ENCODE assay signal across 28 cellular contexts in the genomic region with DNA sequence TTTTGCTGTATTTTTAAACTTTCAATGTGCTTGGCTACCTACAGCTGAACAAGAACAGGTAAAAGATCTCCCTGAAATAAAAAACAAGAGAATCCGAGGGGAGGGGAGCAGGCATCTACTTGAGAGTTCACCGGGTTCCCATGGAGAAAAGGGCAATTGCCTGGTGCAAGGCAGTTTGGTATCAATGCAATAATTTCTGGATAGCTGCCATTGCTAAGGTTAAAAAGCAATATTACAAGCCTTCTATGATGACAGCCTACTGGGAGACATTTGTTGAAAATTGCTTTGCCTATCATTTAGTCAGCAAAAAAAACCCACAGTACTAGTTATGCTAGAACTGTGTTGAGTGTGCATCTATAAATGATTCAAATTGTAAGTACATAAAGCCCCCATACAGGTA.
"Had no signal": no experiment of that assay in that cellular context is flagged by ENCODE, and none has a peak within 500 bp of the region (broad histone marks: within the 10 kb centered on the region; RNA-seq: fewer than 3 reads in every experiment).

No MANE protein-coding gene starts in this region.

- DNase-seq: activated CD4-positive, alpha-beta T cell treated with anti-CD3 and anti-CD28 coated beads, Interleukin-2, amount 10 ng/mL, durations not matched to agents 24 days and 14 days; activated CD4-positive, alpha-beta T cell treated with anti-CD3 and anti-CD28 coated beads, Interleukin-2, amount 50 U/mL, for 4 hours; activated CD8-positive, alpha-beta T cell treated with anti-CD3 and anti-CD28 coated beads for 36 hours; activated effector memory CD4-positive, alpha-beta T cell treated with anti-CD3 and anti-CD28 coated beads, Interleukin-2, amount 50 U/mL, for 16 hours; activated naive CD4-positive, alpha-beta T cell; activated naive CD4-positive, alpha-beta T cell treated with anti-CD3 and anti-CD28 coated beads, Interleukin-2, amount 50 U/mL, for 16 hours; activated naive CD8-positive, alpha-beta T cell treated with anti-CD3 and anti-CD28 coated beads for 36 hours; activated T-cell treated with anti-CD3 and anti-CD28 coated beads, Interleukin-2, amount 50 U/mL, for 1 hour; activated T-cell treated with anti-CD3 and anti-CD28 coated beads, Interleukin-2, amount 50 U/mL, for 72 hours; amniotic stem cell; aorta; brain microvascular endothelial cell; central memory CD4-positive, alpha-beta T cell; Kasumi-1; KG1; MM.1S; NCI-H1105; NCI-H1417 treated with DMSO at 0.1 percent for 48 hours; NCI-H187 treated with DMSO at 0.1 percent for 48 hours; NCI-H2081; NCI-H446; NCI-H526 treated with DMSO at 0.1 percent for 48 hours; NCI-H82; Right ventricle myocardium superior; SW 1271 had no signal

- H3K27me3 Mint-ChIP-seq: activated CD4-positive, alpha-beta T cell treated with anti-CD3 and anti-CD28 coated beads, Interleukin-2, amount 10 ng/mL, durations not matched to agents 24 days and 14 days; activated CD8-positive, alpha-beta T cell treated with anti-CD3 and anti-CD28 coated beads for 36 hours; activated naive CD8-positive, alpha-beta T cell treated with anti-CD3 and anti-CD28 coated beads for 36 hours; activated T-helper 17 cell treated with anti-CD3 and anti-CD28 coated beads, Interleukin-2, amount 50 U/mL, for 72 hours had no signal

- H3K4me3 Mint-ChIP-seq: activated CD4-positive, alpha-beta T cell treated with anti-CD3 and anti-CD28 coated beads, Interleukin-2, amount 10 ng/mL, durations not matched to agents 24 days and 14 days; activated CD8-positive, alpha-beta T cell treated with anti-CD3 and anti-CD28 coated beads for 36 hours; activated naive CD8-positive, alpha-beta T cell treated with anti-CD3 and anti-CD28 coated beads for 36 hours; activated T-cell treated with anti-CD3 and anti-CD28 coated beads, Interleukin-2, amount 50 U/mL, for 72 hours; activated T-helper 17 cell treated with anti-CD3 and anti-CD28 coated beads, Interleukin-2, amount 50 U/mL, for 72 hours had no signal

- FAIRE-seq: colon, TTC549 had no signal

- H3K9me3 Mint-ChIP-seq: activated CD4-positive, alpha-beta T cell treated with anti-CD3 and anti-CD28 coated beads, Interleukin-2, amount 10 ng/mL, durations not matched to agents 24 days and 14 days had no signal

- H3K36me3 ChIP-seq: brain microvascular endothelial cell had no signal

- H3K4me1 Mint-ChIP-seq: activated CD4-positive, alpha-beta T cell treated with anti-CD3 and anti-CD28 coated beads, Interleukin-2, amount 10 ng/mL, durations not matched to agents 24 days and 14 days; activated naive CD8-positive, alpha-beta T cell treated with anti-CD3 and anti-CD28 coated beads for 36 hours; activated T-helper 17 cell treated with anti-CD3 and anti-CD28 coated beads, Interleukin-2, amount 50 U/mL, for 72 hours had no signal

- H3K27ac ChIP-seq: brain microvascular endothelial cell had no signal

- ATAC-seq: activated CD8-positive, alpha-beta T cell treated with anti-CD3 and anti-CD28 coated beads for 36 hours; activated T-cell treated with anti-CD3 and anti-CD28 coated beads, Interleukin-2, amount 50 U/mL, for 72 hours; activated T-helper 17 cell treated with anti-CD3 and anti-CD28 coated beads, Interleukin-2, amount 50 U/mL, for 72 hours had no signal

- H3K27me3 ChIP-seq: brain microvascular endothelial cell had no signal

- H3K36me3 Mint-ChIP-seq: activated naive CD8-positive, alpha-beta T cell treated with anti-CD3 and anti-CD28 coated beads for 36 hours had no signal

- H3K27ac Mint-ChIP-seq: activated CD4-positive, alpha-beta T cell treated with anti-CD3 and anti-CD28 coated beads, Interleukin-2, amount 10 ng/mL, durations not matched to agents 24 days and 14 days; activated CD8-positive, alpha-beta T cell treated with anti-CD3 and anti-CD28 coated beads for 36 hours; activated naive CD8-positive, alpha-beta T cell treated with anti-CD3 and anti-CD28 coated beads for 36 hours; activated T-cell treated with anti-CD3 and anti-CD28 coated beads, Interleukin-2, amount 50 U/mL, for 72 hours; activated T-helper 17 cell treated with anti-CD3 and anti-CD28 coated beads, Interleukin-2, amount 50 U/mL, for 72 hours had no signal
